ENCODE assay signal across 7 cellular contexts in genomic region chr19:12995596-12996541, GRCh38. TPM values are rescaled to one million over a fixed set of nuclear protein-coding genes. Genes with fewer than 3 reads are reported as not detected.
DNase-seq lines count a peak whose midpoint lies in the region; ATAC-seq and TF ChIP-seq lines count a peak whose summit lies in the region.

No MANE protein-coding gene starts in this region.

- H3K4me3 Mint-ChIP-seq in naive thymus-derived CD8-positive, alpha-beta T cell = peak overlapping the region; percentile 79 to 95 (median 84)

- H3F3A ChIP-seq in PC-9 (ENCODE audit: insufficient read depth, low read depth) = peaks cover 27% of the 10 kb centered on the region; the same call in 1 of the 2 replicates

- no peaks in the 10 kb centered on the region for H3K9me3 Mint-ChIP-seq in naive thymus-derived CD8-positive, alpha-beta T cell

- POLR2A ChIA-PET in GM10248 (lab: Yijun Ruan, JAX) (no interaction called here), PC-9 (lab: Charles Lee; ENCODE audit: unreplicated experiment) (interaction anchor here (0.6 kb wide), 1 partner anchor 18 kb away, joined by 3 read pairs; no protein-coding TSS in a partner anchor)
- POLR2A ChIA-PET in naive thymus-derived CD8-positive, alpha-beta T cell (lab: Charles Lee) = interaction anchor here (0.6 to 1.0 kb wide), 3 partner anchors 30 to 100 kb away, joined by 3 read pairs; no protein-coding TSS in a partner anchor

- no peak overlapping the region for H3K27ac ChIP-seq in PC-9

- H3K36me3 ChIP-seq in PC-9 (ENCODE audit: low read depth) = no peaks in the 10 kb centered on the region

- CTCF ChIA-PET in GM10248 (lab: Yijun Ruan, JAX) (no interaction called here), PC-9 (lab: Charles Lee) (no interaction called here)

- no peaks in the 10 kb centered on the region for H3K9me3 ChIP-seq in PC-9 (ENCODE audit: insufficient read depth, low read depth)

- no peaks in the 10 kb centered on the region for H4K20me1 ChIP-seq in PC-9 (ENCODE audit: insufficient read depth)

- peak; percentile 64 for DNase-seq in GM10248 (ENCODE audit: extremely low spot score)
- DNase-seq in PC-9 = peak in 1 of 2 experiments; percentile 31
- no peak for DNase-seq in epithelial cell of esophagus (ENCODE audit: low read depth)
- peak in 1 of 10 donors; percentile 24 for DNase-seq in naive thymus-derived CD8-positive, alpha-beta T cell
- DNase-seq in ureter (ENCODE audit: low spot score) = no peak

- peaks cover 27% of the 10 kb centered on the region for H3K27me3 ChIP-seq in PC-9 (ENCODE audit: insufficient read depth, low read depth)

- peak; percentile 31 to 55 for ATAC-seq in naive thymus-derived CD8-positive, alpha-beta T cell
- ATAC-seq in HG02610 (IDR thresholded peaks at IDR 0.05; ENCODE audit: unreplicated experiment) (no peak), GM21737 (IDR thresholded peaks at IDR 0.05; ENCODE audit: unreplicated experiment) (no peak)

- H3K4me1 Mint-ChIP-seq in naive thymus-derived CD8-positive, alpha-beta T cell = peaks cover 14 to 17% (median 15%) of the 10 kb centered on the region in 4 donors

- peak overlapping the region; percentile 78 for H3K4me2 ChIP-seq in PC-9

- H3K36me3 Mint-ChIP-seq in naive thymus-derived CD8-positive, alpha-beta T cell = no peaks in the 10 kb centered on the region

- no peak for TF ChIP-seq CTCF in GM10248 (IDR thresholded peaks at IDR 0.05; ENCODE audit: control extremely low read depth, extremely low read depth, low read depth, missing control alignments)
- TF ChIP-seq CTCF in PC-9 (conservative IDR thresholded peaks at IDR 0.05) = no peak
- no peak for TF ChIP-seq CTCF in epithelial cell of esophagus (IDR thresholded peaks at IDR 0.05; ENCODE audit: insufficient read depth, low read depth, low read length, missing control alignments)

- H3K27ac Mint-ChIP-seq in naive thymus-derived CD8-positive, alpha-beta T cell = peak overlapping the region in 3 of 10 donors; percentile 64 to 86 (median 85)

- H3K4me3 ChIP-seq in PC-9 (peak overlapping the region; percentile 52; the same call in 1 of the 2 replicates), epithelial cell of esophagus (ENCODE audit: low read length) (peak overlapping the region; percentile 65)

- no peak overlapping the region for H2AFZ ChIP-seq in PC-9

- H3K4me1 ChIP-seq in PC-9 (replicated peaks; ENCODE audit: insufficient read depth) = peaks cover 5% of the 10 kb centered on the region; the same call in 1 of the 2 replicates

- no TSS peak for BruUV-seq in PC-9 (replicated peaks; lab: Mats Ljungman, UMichigan)

- intact Hi-C loops in PC-9 (cut with micrococcal nuclease; ENCODE audit: unreplicated experiment) = no loop called here

- no peaks in the 10 kb centered on the region for H3K79me2 ChIP-seq in PC-9 (ENCODE audit: low read depth)

- H3K27me3 Mint-ChIP-seq in naive thymus-derived CD8-positive, alpha-beta T cell = peaks cover 0 to 6% (median 0%) of the 10 kb centered on the region in 5 donors

- H3K9me2 ChIP-seq in PC-9 (ENCODE audit: insufficient read depth) = no peaks in the 10 kb centered on the region

RNA-seq across cellular contexts. Expression of gene NFIX, which starts 0.6 kb away (rescaled TPM):
- total RNA-seq in PC-9 (2021) (19.7 and 24.2 TPM in 2 replicates), ureter (91.7 TPM)
- total RNA-seq in naive thymus-derived CD8-positive, alpha-beta T cell = 1 to 10 TPM; 4.9 to 8.6 TPM
- polyA plus RNA-seq in naive thymus-derived CD8-positive, alpha-beta T cell = 1 to 10 TPM in 1 of 3 donors, under 1 TPM in 1, not detected in 1; 0.68 to 1.5 TPM

RNA-seq across cellular contexts. Expression of gene DAND5, which starts 26.5 kb away (rescaled TPM):
- total RNA-seq in PC-9 (2021) = 0.20 and 0.28 TPM in 2 replicates
- total RNA-seq in naive thymus-derived CD8-positive, alpha-beta T cell = not detected
- not detected for polyA plus RNA-seq in naive thymus-derived CD8-positive, alpha-beta T cell
- not detected for total RNA-seq in ureter

RNA-seq across cellular contexts. Expression of gene GADD45GIP1, which starts 38.8 kb away (rescaled TPM):
- 29.1 and 32.5 TPM in 2 replicates for total RNA-seq in PC-9 (2021)
- 10 to 100 TPM; 17.3 to 17.8 TPM for total RNA-seq in naive thymus-derived CD8-positive, alpha-beta T cell
- polyA plus RNA-seq in naive thymus-derived CD8-positive, alpha-beta T cell = 10 to 100 TPM; 59.4 to 65.1 (median 64.7) TPM
- 12.4 TPM for total RNA-seq in ureter

RNA-seq across cellular contexts. Expression of gene RAD23A, which starts 50.2 kb away (rescaled TPM):
- total RNA-seq in PC-9 (2021) = 186 and 187 TPM in 2 replicates
- total RNA-seq in naive thymus-derived CD8-positive, alpha-beta T cell = 100 to 1,000 TPM; 117 to 125 TPM
- 100 to 1,000 TPM in 2 of 3 donors, 10 to 100 TPM in 1; 78.0 to 114 (median 102) TPM for polyA plus RNA-seq in naive thymus-derived CD8-positive, alpha-beta T cell
- total RNA-seq in ureter = 96.5 TPM

RNA-seq across cellular contexts. Expression of gene CALR, which starts 57.5 kb away (rescaled TPM):
- total RNA-seq in PC-9 (2021) (606 and 727 TPM in 2 replicates), ureter (643 TPM)
- 100 to 1,000 TPM; 448 to 463 TPM for total RNA-seq in naive thymus-derived CD8-positive, alpha-beta T cell
- 100 to 1,000 TPM; 135 to 190 (median 165) TPM for polyA plus RNA-seq in naive thymus-derived CD8-positive, alpha-beta T cell

Comparison
In these comparisons a context has a peak if more than half of its experiments do, and no peak if none do; other contexts are left out.
1. ATAC-seq: peak in naive thymus-derived CD8-positive, alpha-beta T cell (2 of 2); none in HG02610 (single experiment) and GM21737 (single experiment).